Comparison of ENCODE assay signal across 8 cellular contexts in genomic region chr2:237695201-237695780, GRCh38.
DNase-seq lines count a peak whose midpoint lies in the region; ATAC-seq and TF ChIP-seq lines count a peak whose summit lies in the region.

No MANE protein-coding gene starts in this region.

- H2AFZ ChIP-seq in ACC112 (ENCODE audit: low read length, unreplicated experiment) (no peak overlapping the region), neural progenitor cell (replicated peaks) (no peak overlapping the region)

- H3K9me3 Mint-ChIP-seq in neural progenitor cell, result no peaks in the 10 kb centered on the region

- ATAC-seq in GM18517 (IDR thresholded peaks at IDR 0.05; ENCODE audit: unreplicated experiment) (peak; percentile 18), GM21825 (IDR thresholded peaks at IDR 0.05; ENCODE audit: unreplicated experiment) (no peak)

- H4K20me1 ChIP-seq in neural progenitor cell (ENCODE audit: low read depth), result peaks cover 45% of the 10 kb centered on the region

- peaks cover 65% of the 10 kb centered on the region for H3K4me1 Mint-ChIP-seq in neural progenitor cell

- no peak overlapping the region for H3K9ac ChIP-seq in neural progenitor cell

- no peaks in the 10 kb centered on the region for H3F3A ChIP-seq in neural progenitor cell (ENCODE audit: low read depth)

- no peaks in the 10 kb centered on the region for H3K9me3 ChIP-seq in neural progenitor cell (ENCODE audit: low read depth)

- H3K36me3 ChIP-seq in ACC112 (ENCODE audit: insufficient read depth, low read length) (no peaks in the 10 kb centered on the region), neural progenitor cell (no peaks in the 10 kb centered on the region)

- no peak overlapping the region for H3K4me2 ChIP-seq in neural progenitor cell

- H3K27ac ChIP-seq in ACC112 (ENCODE audit: low read depth, low read length), result peak overlapping the region; percentile 87
- no peak overlapping the region for H3K27ac ChIP-seq in neural progenitor cell

- H3K4me3 ChIP-seq in ACC112 (ENCODE audit: low read depth, low read length) (peak overlapping the region; percentile 92), neural progenitor cell (no peak overlapping the region)

- peaks cover 76% of the 10 kb centered on the region for H3K79me2 ChIP-seq in ACC112 (ENCODE audit: control insufficient read depth, insufficient read depth, low read length, unreplicated experiment)
- H3K79me2 ChIP-seq in neural progenitor cell (ENCODE audit: low read depth), result peaks cover 13% of the 10 kb centered on the region

- peaks cover 50% of the 10 kb centered on the region for H3K4me1 ChIP-seq in ACC112 (ENCODE audit: control insufficient read depth, insufficient read depth, low read length, unreplicated experiment)
- H3K4me1 ChIP-seq in neural progenitor cell, result peaks cover 6% of the 10 kb centered on the region

- TF ChIP-seq CTCF in neural progenitor cell (IDR thresholded peaks at IDR 0.05), result no peak

- DNase-seq in RPMI7951 (ENCODE audit: low read depth), result peak; percentile 96
- peak; percentile 93 for DNase-seq in dermis blood vessel endothelial cell
- DNase-seq in non-pigmented ciliary epithelial cell (ENCODE audit: low read depth), result peak; percentile 88
- DNase-seq in germinal center (ENCODE audit: low spot score), result no peak
- no peak for DNase-seq in neural progenitor cell (ENCODE audit: low spot score)

- no peak overlapping the region for H3K4me3 Mint-ChIP-seq in neural progenitor cell

- no peak overlapping the region for H3K27ac Mint-ChIP-seq in neural progenitor cell

- H3K27me3 Mint-ChIP-seq in neural progenitor cell (ENCODE audit: insufficient read depth, low read depth), result peaks cover 8% of the 10 kb centered on the region

- no peaks in the 10 kb centered on the region for H3K36me3 Mint-ChIP-seq in neural progenitor cell

- H3K27me3 ChIP-seq in ACC112 (ENCODE audit: insufficient read depth, low read length) (no peaks in the 10 kb centered on the region), neural progenitor cell (peaks cover 40% of the 10 kb centered on the region)

Comparison
In these comparisons a context has a peak if more than half of its experiments do, and no peak if none do; other contexts are left out.
1. DNase-seq: peak in RPMI7951 (single experiment), dermis blood vessel endothelial cell (single experiment) and non-pigmented ciliary epithelial cell (single experiment); none in germinal center (single experiment) and neural progenitor cell (single experiment).